ENCODE assay signal across 13 cellular contexts in genomic region chr17:39643271-39643670, GRCh38. TPM values are rescaled to one million over a fixed set of nuclear protein-coding genes. Genes with fewer than 3 reads are reported as not detected.
A peak's percentile ranks its signal among the peaks of the same experiment; 100 is the strongest.
DNase-seq lines count a peak whose midpoint lies in the region; ATAC-seq, FAIRE-seq and TF ChIP-seq lines count a peak whose summit lies in the region.
"Had no signal": no experiment of that assay in that cellular context is flagged by ENCODE, and none has a peak within 500 bp of the region (broad histone marks: within the 10 kb centered on the region; RNA-seq: fewer than 3 reads in every experiment).

No MANE protein-coding gene starts in this region.

- peaks cover 0 to 13% of the 10 kb centered on the region in 2 donors for H3K36me3 Mint-ChIP-seq in CD4-positive, alpha-beta memory T cell

- no peak for FAIRE-seq in kidney (lab: Jason Lieb, UNC)
- FAIRE-seq: D721Med had no signal

- no peak overlapping the region for H2AK5ac ChIP-seq in mesendoderm (ENCODE audit: low read length)

- no peak overlapping the region for H3K4me3 Mint-ChIP-seq in CD4-positive, alpha-beta memory T cell

- H2BK15ac ChIP-seq in mesendoderm (replicated peaks; ENCODE audit: low read depth) = no peak overlapping the region

- peak in 1 of 5 donors; percentile 24 for DNase-seq in CD4-positive, alpha-beta memory T cell
- DNase-seq in amniotic epithelial cell (ENCODE audit: low read depth) (peak; percentile 36), mesendoderm (no peak), kidney (no peak)
- DNase-seq: amygdala, NCI-H146, NCI-H526 had no signal

- no peaks in the 10 kb centered on the region for H3K27me3 Mint-ChIP-seq in CD4-positive, alpha-beta memory T cell

- H4K8ac ChIP-seq in mesendoderm (ENCODE audit: low read depth, low read length) = no peak overlapping the region

- peaks cover 8% of the 10 kb centered on the region for H3K79me2 ChIP-seq in mesendoderm (ENCODE audit: control insufficient read depth, insufficient read depth, low read length)

- no peak overlapping the region for H3K27ac ChIP-seq in CD4-positive, alpha-beta memory T cell (ENCODE audit: low read depth, low read length)
- H3K27ac ChIP-seq in HEK293 (ENCODE audit: extremely low read depth, low read depth, low read length) (no peak overlapping the region), mesendoderm (ENCODE audit: low read depth, low read length) (no peak overlapping the region), kidney (ENCODE audit: low read depth in 2 of 2, low read length in 2 of 2) (no peak overlapping the region)

- H3K4me1 ChIP-seq in CD4-positive, alpha-beta memory T cell (ENCODE audit: insufficient read depth, low read length) = peaks cover 63% of the 10 kb centered on the region
- H3K4me1 ChIP-seq in HEK293 (ENCODE audit: control insufficient read depth, insufficient read depth, low read length) = peaks cover 19% of the 10 kb centered on the region
- H3K4me1 ChIP-seq in mesendoderm (ENCODE audit: control insufficient read depth, low read depth, low read length) = peaks cover 9% of the 10 kb centered on the region
- H3K4me1 ChIP-seq in kidney (ENCODE audit: control insufficient read depth in 1 of 2, insufficient read depth in 1 of 2, low read depth in 1 of 2, low read length in 2 of 2) = peaks cover 4 to 19% of the 10 kb centered on the region in 2 donors

- no peak overlapping the region for H3K23ac ChIP-seq in mesendoderm (ENCODE audit: low read length)

- TF ChIP-seq CTCF in HEK293 (tag by site-specific recombination; IDR thresholded peaks at IDR 0.05) = no peak
- TF ChIP-seq CTCF in kidney (IDR thresholded peaks at IDR 0.05; ENCODE audit: borderline replicate concordance, extremely low read depth, insufficient read depth) = no peak

- H4K5ac ChIP-seq in mesendoderm (ENCODE audit: low read length) = no peak overlapping the region

- H3K79me1 ChIP-seq in mesendoderm (ENCODE audit: low read length) = peaks cover 36% of the 10 kb centered on the region

- no peak overlapping the region for H3K4me2 ChIP-seq in mesendoderm (ENCODE audit: low read length)

- H3K9me3 ChIP-seq in CD4-positive, alpha-beta memory T cell (ENCODE audit: control insufficient read depth in 1 of 2, low read length in 2 of 2) = no peaks in the 10 kb centered on the region
- H3K9me3 ChIP-seq in HEK293 (ENCODE audit: control insufficient read depth, insufficient read depth, low read depth, low read length) (no peaks in the 10 kb centered on the region), kidney (ENCODE audit: control insufficient read depth in 1 of 2, low read length in 2 of 2) (no peaks in the 10 kb centered on the region)

- no peak overlapping the region for H2BK120ac ChIP-seq in mesendoderm (ENCODE audit: low read depth, low read length)

- no peak overlapping the region for H3K4ac ChIP-seq in mesendoderm (ENCODE audit: low read depth, low read length)

- no peak overlapping the region for H3K18ac ChIP-seq in mesendoderm (ENCODE audit: low read length)

- H3K4me1 Mint-ChIP-seq in CD4-positive, alpha-beta memory T cell = peaks cover 35 to 78% (median 51%) of the 10 kb centered on the region in 4 donors

- intact Hi-C loops in CD4-positive, alpha-beta memory T cell (cut with micrococcal nuclease) = no loop called here
- intact Hi-C loops in kidney (cut with DNase I) = no loop called here

- ATAC-seq in HG03439 (IDR thresholded peaks at IDR 0.05; ENCODE audit: unreplicated experiment) = no peak
- ATAC-seq in HG03520 (IDR thresholded peaks at IDR 0.05; ENCODE audit: unreplicated experiment) = no peak
- ATAC-seq: sciatic nerve had no signal

- peak overlapping the region; percentile 17 for H3K56ac ChIP-seq in mesendoderm (ENCODE audit: low read length)

- H3K9ac ChIP-seq in mesendoderm (ENCODE audit: low read length) (no peak overlapping the region), kidney (ENCODE audit: low read length in 2 of 2) (no peak overlapping the region)

- H3K36me3 ChIP-seq in CD4-positive, alpha-beta memory T cell (ENCODE audit: insufficient read depth, low read length) = no peaks in the 10 kb centered on the region
- H3K36me3 ChIP-seq in HEK293 (ENCODE audit: control insufficient read depth in 2 of 2, insufficient read depth in 1 of 2, low read length in 2 of 2) (no peaks in the 10 kb centered on the region), mesendoderm (ENCODE audit: control insufficient read depth, insufficient read depth, low read length) (no peaks in the 10 kb centered on the region), kidney (ENCODE audit: control insufficient read depth in 1 of 2, insufficient read depth in 2 of 2, low read length in 2 of 2) (no peaks in the 10 kb centered on the region)

- no CpG with 5 or more reads among the region's 4 CpGs for WGBS in mesendoderm (ENCODE audit: extremely low coverage, insufficient coverage, low lambda C conversion rate)

- H3K4me3 ChIP-seq in CD4-positive, alpha-beta memory T cell (ENCODE audit: low read length in 2 of 2) = no peak overlapping the region
- H3K4me3 ChIP-seq in HEK293 (ENCODE audit: low read depth, low read length) (no peak overlapping the region), mesendoderm (ENCODE audit: low read length) (no peak overlapping the region), kidney (ENCODE audit: low read length in 2 of 2) (no peak overlapping the region)

- no peaks in the 10 kb centered on the region for H3K9me3 Mint-ChIP-seq in CD4-positive, alpha-beta memory T cell

- no peaks in the 10 kb centered on the region for H3K27me3 ChIP-seq in CD4-positive, alpha-beta memory T cell (ENCODE audit: insufficient read depth, low read length)
- H3K27me3 ChIP-seq in mesendoderm (ENCODE audit: insufficient read depth, low read length, poor library complexity) = no peaks in the 10 kb centered on the region

- CTCF ChIA-PET in CD4-positive, alpha-beta memory T cell (lab: Charles Lee; ENCODE audit: partially characterized antibody) = interaction anchor here (1.4 to 2.9 kb wide), 3 partner anchors 9 to 25 kb away, joined by 4 to 25 read pairs (median 12); partner anchors contain the start of gene PNMT
- CTCF ChIA-PET in HEK293 (lab: Yijun Ruan, JAX) = interaction anchor here (0.6 to 9.2 kb wide), 8 partner anchors 8 to 371 kb away, joined by 3 to 126 read pairs (median 3); no protein-coding TSS in a partner anchor

- POLR2A ChIA-PET in CD4-positive, alpha-beta memory T cell (lab: Charles Lee; ENCODE audit: partially characterized antibody) = no interaction called here
- POLR2A ChIA-PET in HEK293 (lab: Yijun Ruan, JAX) = interaction anchor here (1.0 to 2.0 kb wide), 2 partner anchors 11 to 24 kb away, joined by 3 to 6 read pairs; no protein-coding TSS in a partner anchor

- H3K27ac Mint-ChIP-seq in CD4-positive, alpha-beta memory T cell = peak overlapping the region in 4 of 7 donors; percentile 42 to 82 (median 52)

- no peak overlapping the region for H2BK5ac ChIP-seq in mesendoderm (ENCODE audit: low read length)

TF ChIP-seq in HEK293, 187 proteins besides CTCF, POLR2A, EP300 and RAD21 (continues in another document):
- TF ChIP-seq AEBP2 (tag by site-specific recombination; IDR thresholded peaks at IDR 0.05; ENCODE audit: borderline replicate concordance) (no peak), ZNF596 (tag by site-specific recombination; IDR thresholded peaks at IDR 0.05) (no peak), GLIS1 (tag by site-specific recombination; IDR thresholded peaks at IDR 0.05) (no peak), ZNF600 (tag by site-specific recombination; IDR thresholded peaks at IDR 0.05) (0 out of 2 replicates have a peak, but pooled peaks have one; percentile 25), ZBTB20 (tag by site-specific recombination; IDR thresholded peaks at IDR 0.05) (no peak), ZNF138 (tag by site-specific recombination; IDR thresholded peaks at IDR 0.05; ENCODE audit: borderline replicate concordance) (no peak), ZNF585B (tag by site-specific recombination; IDR thresholded peaks at IDR 0.05) (no peak), ZNF24 (tag by site-specific recombination; IDR thresholded peaks at IDR 0.05) (no peak), ZIC2 (tag by site-specific recombination; IDR thresholded peaks at IDR 0.05) (peak; percentile 91)

RNA-seq across cellular contexts. Expression of gene STARD3, which starts 6.3 kb away (rescaled TPM):
- 100 to 1,000 TPM; 105 to 110 TPM for total RNA-seq in CD4-positive, alpha-beta memory T cell
- 10 to 100 TPM; 42.2 to 43.2 TPM for polyA plus RNA-seq in CD4-positive, alpha-beta memory T cell
- 48.2 TPM for polyA plus RNA-seq in mesendoderm (2013, experiment 1 of 2)
- 45.8 TPM for polyA plus RNA-seq in mesendoderm (2013, experiment 2 of 2)
- total RNA-seq in kidney = 47.6 TPM
- 32.1 TPM for polyA plus RNA-seq in kidney (ENCODE audit: insufficient read depth, low read depth, low replicate concordance)

RNA-seq across cellular contexts. Expression of gene PPP1R1B, which starts 16.5 kb away (rescaled TPM):
- not detected for total RNA-seq in CD4-positive, alpha-beta memory T cell
- not detected for polyA plus RNA-seq in CD4-positive, alpha-beta memory T cell
- 1.7 TPM for polyA plus RNA-seq in mesendoderm (2013, experiment 1 of 2)
- 1.8 TPM for polyA plus RNA-seq in mesendoderm (2013, experiment 2 of 2)
- 31.1 TPM for total RNA-seq in kidney
- 22.9 TPM for polyA plus RNA-seq in kidney (ENCODE audit: insufficient read depth, low read depth, low replicate concordance)
- total RNA-seq: kidney epithelial cell had no signal

RNA-seq across cellular contexts. Expression of gene TCAP, which starts 21.9 kb away (rescaled TPM):
- total RNA-seq in CD4-positive, alpha-beta memory T cell = 1 to 10 TPM; 5.9 to 6.3 TPM
- under 1 TPM in 1 of 2 donors, not detected in 1; 0.14 TPM for polyA plus RNA-seq in CD4-positive, alpha-beta memory T cell
- polyA plus RNA-seq in mesendoderm (2013, experiment 1 of 2) = 0.10 TPM
- polyA plus RNA-seq in mesendoderm (2013, experiment 2 of 2) = 0.08 TPM
- total RNA-seq in kidney = 1.5 TPM
- 1.7 TPM for polyA plus RNA-seq in kidney (ENCODE audit: insufficient read depth, low read depth, low replicate concordance)

RNA-seq across cellular contexts. Expression of gene PNMT, which starts 25.0 kb away (rescaled TPM):
- under 1 TPM in 1 of 2 experiments, not detected in 1; 0.55 TPM for total RNA-seq in CD4-positive, alpha-beta memory T cell
- not detected for polyA plus RNA-seq in CD4-positive, alpha-beta memory T cell
- polyA plus RNA-seq in mesendoderm (2013, experiment 1 of 2) = 0.81 TPM
- 0.63 TPM for polyA plus RNA-seq in mesendoderm (2013, experiment 2 of 2)
- 8.2 TPM for total RNA-seq in kidney
- polyA plus RNA-seq in kidney (ENCODE audit: insufficient read depth, low read depth, low replicate concordance) = 2.0 TPM
- total RNA-seq: kidney epithelial cell had no signal

RNA-seq across cellular contexts. Expression of gene NEUROD2, which starts 35.6 kb away (rescaled TPM):
- not detected for total RNA-seq in CD4-positive, alpha-beta memory T cell
- under 1 TPM in 1 of 2 donors, not detected in 1; 0.06 TPM for polyA plus RNA-seq in CD4-positive, alpha-beta memory T cell
- polyA plus RNA-seq in mesendoderm (2013, experiment 1 of 2) = 0.01 TPM
- 0.01 TPM for polyA plus RNA-seq in mesendoderm (2013, experiment 2 of 2)
- not detected for total RNA-seq in kidney
- not detected for polyA plus RNA-seq in kidney (ENCODE audit: insufficient read depth, low read depth, low replicate concordance)
- total RNA-seq: kidney epithelial cell, sciatic nerve had no signal

Comparison
In these comparisons a context has a peak if more than half of its experiments do, and no peak if none do; other contexts are left out.
1. RNA of gene PPP1R1B, which starts 16.5 kb away (total RNA-seq): 31.1 TPM in kidney (single experiment); not detected in CD4-positive, alpha-beta memory T cell; every median in the first group is over 10 times any median in the second.